8 cellular contexts compared by ENCODE assay signal in the genomic region with DNA sequence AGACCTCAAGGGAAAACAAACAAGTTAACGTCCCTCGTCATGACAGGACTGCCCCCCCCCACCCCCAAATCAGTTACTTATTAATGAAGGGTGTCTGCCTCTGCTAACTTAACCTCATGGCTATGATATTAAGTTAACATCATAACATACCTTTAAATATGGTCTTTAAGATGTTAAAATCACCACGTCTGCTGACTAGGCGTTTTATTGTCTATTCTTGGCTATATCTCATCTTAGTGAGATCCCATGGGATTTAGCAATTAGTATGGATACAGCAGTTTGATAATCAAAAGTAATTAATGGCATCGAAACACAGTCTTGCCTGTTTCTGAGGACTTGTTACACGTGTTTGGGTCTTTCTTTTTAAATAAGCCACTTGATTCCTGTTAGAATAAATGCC.
"Had no signal": no experiment of that assay in that cellular context is flagged by ENCODE, and none has a peak within 500 bp of the region (broad histone marks: within the 10 kb centered on the region; RNA-seq: fewer than 3 reads in every experiment).

No MANE protein-coding gene starts in this region.

- H3K36me3 ChIP-seq: HAP-1 had no signal

- H3K27ac ChIP-seq: HL-60 had no signal

- ATAC-seq: GM23338, HCT116 had no signal

- H3K9me3 ChIP-seq: HAP-1 had no signal

- DNase-seq: H7, HFFc6, Kasumi-1, KG1 had no signal

- H3K4me1 ChIP-seq: HAP-1 had no signal

- H3K4me3 ChIP-seq: GM23338, HAP-1 had no signal

- H3K4me2 ChIP-seq: GM23338 had no signal

- H2AFZ ChIP-seq: GM23338 had no signal
